In the genomic region with DNA sequence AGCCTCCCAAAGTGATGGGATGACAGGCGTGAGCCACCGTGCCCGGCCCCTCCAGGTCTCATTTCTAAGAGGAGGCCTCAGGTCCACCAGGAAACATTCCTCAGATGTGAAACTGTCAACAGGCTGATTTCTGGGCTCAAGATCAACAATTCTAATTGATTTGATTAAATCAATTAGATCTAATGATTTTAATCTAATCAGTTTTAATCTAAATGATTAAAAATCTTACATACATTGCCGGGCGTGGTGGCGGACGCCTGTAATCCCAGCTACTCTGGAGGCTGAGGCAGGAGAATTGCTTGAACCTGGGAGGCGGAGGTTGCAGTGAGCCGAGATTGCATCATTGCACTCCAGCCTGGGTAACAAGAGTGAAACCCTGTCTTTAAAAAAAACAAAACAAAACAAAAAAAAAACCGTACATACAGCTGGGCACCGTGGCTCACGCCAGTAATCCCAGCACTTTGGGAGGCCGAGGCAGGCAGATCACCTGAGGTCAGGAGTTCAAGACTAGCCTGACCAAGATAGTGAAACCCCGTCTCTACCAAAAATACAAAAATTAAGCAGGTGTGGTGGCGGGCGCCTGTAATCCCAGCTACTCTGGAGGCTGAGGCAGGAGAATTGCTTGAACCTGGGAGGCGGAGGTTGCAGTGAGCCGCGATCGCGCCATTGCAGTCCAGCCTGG, we compare ENCODE assay signal across 8 cellular contexts. TPM values are rescaled to one million over a fixed set of nuclear protein-coding genes. Genes with fewer than 3 reads are reported as not detected.
A peak's percentile ranks its signal among the peaks of the same experiment; 100 is the strongest.
DNase-seq lines count a peak whose midpoint lies in the region; ATAC-seq and TF ChIP-seq lines count a peak whose summit lies in the region.
"Not testable (repeated sequence)": the region's sequence is repeated elsewhere in the genome, so short reads cannot be mapped to it uniquely, and the experiment has no call there.

No MANE protein-coding gene starts in this region.

- H3K27me3 Mint-ChIP-seq in activated CD4-positive, alpha-beta T cell treated with anti-CD3 and anti-CD28 coated beads, Interleukin-2, amount 10 ng/mL, durations not matched to agents 24 days and 14 days; activated naive CD8-positive, alpha-beta T cell treated with anti-CD3 and anti-CD28 coated beads, Interleukin-2, amount 50 U/mL, for 24 hours; osteocyte (ENCODE audit: unreplicated experiment): not testable (repeated sequence)

- not testable (repeated sequence) for ATAC-seq in activated naive CD8-positive, alpha-beta T cell treated with anti-CD3 and anti-CD28 coated beads, Interleukin-2, amount 50 U/mL, for 24 hours; right lobe of liver; aorta (ENCODE audit: low FRiP score)

- TF ChIP-seq POLR2A in right lobe of liver (IDR thresholded peaks at IDR 0.05) = not testable (repeated sequence)

- not testable (repeated sequence) for TF ChIP-seq CTCF in GM12864 (IDR thresholded peaks at IDR 0.05; ENCODE audit: low read depth, low read length, missing control alignments); fibroblast of villous mesenchyme (IDR thresholded peaks at IDR 0.05; ENCODE audit: insufficient read depth, low read depth, low read length); right lobe of liver (IDR thresholded peaks at IDR 0.05); osteocyte (IDR thresholded peaks at IDR 0.05)

- H3K9me3 Mint-ChIP-seq in activated CD4-positive, alpha-beta T cell treated with anti-CD3 and anti-CD28 coated beads, Interleukin-2, amount 10 ng/mL, durations not matched to agents 24 days and 14 days; activated naive CD8-positive, alpha-beta T cell treated with anti-CD3 and anti-CD28 coated beads, Interleukin-2, amount 50 U/mL, for 24 hours; osteocyte (ENCODE audit: unreplicated experiment): not testable (repeated sequence)

- DNase-seq in GM12864 (ENCODE audit: low read depth); NT2/D1 (ENCODE audit: low read depth, low spot score); activated naive CD8-positive, alpha-beta T cell treated with anti-CD3 and anti-CD28 coated beads, Interleukin-2, amount 50 U/mL, for 24 hours; fibroblast of villous mesenchyme (ENCODE audit: low read depth); osteocyte (ENCODE audit: extremely low spot score, unreplicated experiment): not testable (repeated sequence)
- DNase-seq in activated CD4-positive, alpha-beta T cell treated with anti-CD3 and anti-CD28 coated beads, Interleukin-2, amount 10 ng/mL, durations not matched to agents 24 days and 14 days = peak; percentile 57
- DNase-seq in right lobe of liver (peak in 2 of 3 donors; percentile 21 to 26), aorta (peak; percentile 28 to 30)

- peak overlapping the region; percentile 72 for H3K27ac Mint-ChIP-seq in activated CD4-positive, alpha-beta T cell treated with anti-CD3 and anti-CD28 coated beads, Interleukin-2, amount 10 ng/mL, durations not matched to agents 24 days and 14 days
- H3K27ac Mint-ChIP-seq in activated naive CD8-positive, alpha-beta T cell treated with anti-CD3 and anti-CD28 coated beads, Interleukin-2, amount 50 U/mL, for 24 hours = not testable (repeated sequence)
- peak overlapping the region; percentile 85 for H3K27ac Mint-ChIP-seq in osteocyte (ENCODE audit: unreplicated experiment)

- H3K36me3 Mint-ChIP-seq in activated CD4-positive, alpha-beta T cell treated with anti-CD3 and anti-CD28 coated beads, Interleukin-2, amount 10 ng/mL, durations not matched to agents 24 days and 14 days (ENCODE audit: low read depth) = peaks cover 23% of the 10 kb centered on the region
- peaks cover 14% of the 10 kb centered on the region for H3K36me3 Mint-ChIP-seq in activated naive CD8-positive, alpha-beta T cell treated with anti-CD3 and anti-CD28 coated beads, Interleukin-2, amount 50 U/mL, for 24 hours (ENCODE audit: low read depth)
- not testable (repeated sequence) for H3K36me3 Mint-ChIP-seq in osteocyte (ENCODE audit: unreplicated experiment)

- not testable (repeated sequence) for H3K27me3 ChIP-seq in NT2/D1 (ENCODE audit: insufficient read depth, insufficient read length); right lobe of liver; aorta (ENCODE audit: control insufficient read depth in 1 of 2, insufficient read depth in 2 of 2, low read length in 1 of 2)

- not testable (repeated sequence) for H3K9me3 ChIP-seq in NT2/D1 (ENCODE audit: insufficient read depth, low read length); right lobe of liver; aorta (ENCODE audit: control insufficient read depth, low read length)

- peaks cover 25% of the 10 kb centered on the region for H3K4me1 Mint-ChIP-seq in activated CD4-positive, alpha-beta T cell treated with anti-CD3 and anti-CD28 coated beads, Interleukin-2, amount 10 ng/mL, durations not matched to agents 24 days and 14 days
- H3K4me1 Mint-ChIP-seq in activated naive CD8-positive, alpha-beta T cell treated with anti-CD3 and anti-CD28 coated beads, Interleukin-2, amount 50 U/mL, for 24 hours = peaks cover 24% of the 10 kb centered on the region
- H3K4me1 Mint-ChIP-seq in osteocyte (ENCODE audit: unreplicated experiment) = peaks cover 13% of the 10 kb centered on the region

- H3K9ac ChIP-seq in NT2/D1 (ENCODE audit: insufficient read length, low read depth) = peak overlapping the region; percentile 82

- peaks cover 34% of the 10 kb centered on the region for H3K36me3 ChIP-seq in NT2/D1 (ENCODE audit: insufficient read depth, insufficient read length, low read length)
- peaks cover 0 to 17% (median 4%) of the 10 kb centered on the region in 4 donors for H3K36me3 ChIP-seq in right lobe of liver
- H3K36me3 ChIP-seq in aorta (ENCODE audit: control insufficient read depth in 1 of 2, insufficient read depth in 2 of 2, low read length in 1 of 2) = not testable (repeated sequence)

- H3K4me1 ChIP-seq in NT2/D1 (ENCODE audit: insufficient read depth, insufficient read length); right lobe of liver; aorta (ENCODE audit: control insufficient read depth in 1 of 2, insufficient read depth in 2 of 2, low read length in 2 of 2): not testable (repeated sequence)

- intact Hi-C loops in activated CD4-positive, alpha-beta T cell treated with anti-CD3 and anti-CD28 coated beads, Interleukin-2, amount 10 ng/mL, durations not matched to agents 24 days and 14 days (cut with micrococcal nuclease) = loop anchor here (2.0 kb wide), 1 partner anchor 105 kb away; the partner anchor contains the start of gene PPP2R3B
- intact Hi-C loops in right lobe of liver (cut with DNase I) = not testable (repeated sequence)
- intact Hi-C loops in aorta (cut with DNase I) = loop anchor here in 1 of 2 donors (5.0 kb wide), 1 partner anchor 35 kb away; the partner anchor contains the start of gene GTPBP6

- H3K27ac ChIP-seq in right lobe of liver; aorta (ENCODE audit: low read depth in 1 of 2, low read length in 2 of 2): not testable (repeated sequence)

- H3K4me3 ChIP-seq in GM12864 (ENCODE audit: low read depth, low read length) (peak overlapping the region; percentile 48; the same call in 1 of the 2 replicates), NT2/D1 (ENCODE audit: insufficient read length, low read depth) (peak overlapping the region; percentile 71), fibroblast of villous mesenchyme (ENCODE audit: low read depth, low read length) (peak overlapping the region; percentile 59)
- not testable (repeated sequence) for H3K4me3 ChIP-seq in right lobe of liver; aorta (ENCODE audit: low read length in 2 of 2)

- peak overlapping the region; percentile 80 for H3K4me3 Mint-ChIP-seq in activated CD4-positive, alpha-beta T cell treated with anti-CD3 and anti-CD28 coated beads, Interleukin-2, amount 10 ng/mL, durations not matched to agents 24 days and 14 days
- H3K4me3 Mint-ChIP-seq in activated naive CD8-positive, alpha-beta T cell treated with anti-CD3 and anti-CD28 coated beads, Interleukin-2, amount 50 U/mL, for 24 hours = peak overlapping the region; percentile 66
- peak overlapping the region; percentile 72 for H3K4me3 Mint-ChIP-seq in osteocyte (ENCODE audit: unreplicated experiment)

- WGBS in right lobe of liver (ENCODE audit: insufficient coverage, low coverage, low lambda C conversion rate, missing lambda C conversion rate) = 75% methylated on average over 18 of the region's 21 CpGs
- WGBS in aorta, 2 donors = 89 to 92% methylated on average over 21 of the region's 21 CpGs

RNA-seq across cellular contexts. Expression of gene PLCXD1, which starts 1.0 kb away (rescaled TPM):
- 66.0 and 68.7 TPM in 2 replicates for total RNA-seq in activated CD4-positive, alpha-beta T cell treated with anti-CD3 and anti-CD28 coated beads, Interleukin-2, amount 10 ng/mL, durations not matched to agents 24 days and 14 days
- total RNA-seq in fibroblast of villous mesenchyme (8.2 and 13.2 TPM in 2 replicates), right lobe of liver (10 to 100 TPM in 1 of 6 experiments, 1 to 10 TPM in 5; 3.4 to 11.2 (median 5.1) TPM), osteocyte (10.9 and 12.1 TPM in 2 replicates), aorta (1 to 10 TPM; 3.7 to 9.7 TPM)
- polyA plus RNA-seq in aorta = 10 to 100 TPM in 1 of 2 donors, 1 to 10 TPM in 1; 1.3 to 16.3 TPM

RNA-seq across cellular contexts. Expression of gene GTPBP6, which starts 36.5 kb away (rescaled TPM):
- total RNA-seq in activated CD4-positive, alpha-beta T cell treated with anti-CD3 and anti-CD28 coated beads, Interleukin-2, amount 10 ng/mL, durations not matched to agents 24 days and 14 days = 66.3 and 70.5 TPM in 2 replicates
- total RNA-seq in fibroblast of villous mesenchyme (25.5 and 39.6 TPM in 2 replicates), right lobe of liver (10 to 100 TPM; 20.9 to 32.8 (median 23.2) TPM), osteocyte (47.5 and 49.9 TPM in 2 replicates), aorta (10 to 100 TPM; 34.7 to 44.7 TPM)
- 10 to 100 TPM; 38.8 to 62.6 TPM for polyA plus RNA-seq in aorta
